ENCODE assay signal across 11 cellular contexts in genomic region chr22:46046299-46046685, GRCh38.
DNase-seq lines count a peak whose midpoint lies in the region; ATAC-seq and TF ChIP-seq lines count a peak whose summit lies in the region.
"Had no signal": no experiment of that assay in that cellular context is flagged by ENCODE, and none has a peak within 500 bp of the region (broad histone marks: within the 10 kb centered on the region; RNA-seq: fewer than 3 reads in every experiment).

No MANE protein-coding gene starts in this region.

- peak overlapping the region in 5 of 7 donors; percentile 1 to 80 (median 23) for H3K4me3 Mint-ChIP-seq in CD8-positive, alpha-beta memory T cell

- H3K27me3 Mint-ChIP-seq in CD8-positive, alpha-beta memory T cell: no peaks in the 10 kb centered on the region

- H3K27me3 ChIP-seq in CD8-positive, alpha-beta memory T cell (ENCODE audit: insufficient read depth, low read length, poor library complexity, severe bottlenecking): no peaks in the 10 kb centered on the region
- no peaks in the 10 kb centered on the region for H3K27me3 ChIP-seq in layer of hippocampus (ENCODE audit: control insufficient read depth, insufficient read depth, low read length)
- no peaks in the 10 kb centered on the region for H3K27me3 ChIP-seq in skeletal muscle satellite cell (ENCODE audit: control insufficient read depth, insufficient read depth, low read length)
- H3K27me3 ChIP-seq in BE2C: no peaks in the 10 kb centered on the region

- no peaks in the 10 kb centered on the region for H3K36me3 ChIP-seq in CD8-positive, alpha-beta memory T cell (ENCODE audit: insufficient read depth, low read length)
- H3K36me3 ChIP-seq in skeletal muscle satellite cell (ENCODE audit: insufficient read depth, low read length) (peaks cover 2% of the 10 kb centered on the region), BE2C (no peaks in the 10 kb centered on the region)

- H3K4me3 ChIP-seq in CD8-positive, alpha-beta memory T cell (ENCODE audit: low read length): no peak overlapping the region
- H3K4me3 ChIP-seq in skeletal muscle satellite cell (ENCODE audit: low read length) (peak overlapping the region; percentile 79), BE2C (ENCODE audit: low read depth, low read length) (no peak overlapping the region)

- POLR2A ChIA-PET in CD8-positive, alpha-beta memory T cell (lab: Charles Lee): no interaction called here

- H3K36me3 Mint-ChIP-seq in CD8-positive, alpha-beta memory T cell: no peaks in the 10 kb centered on the region

- H3K27ac Mint-ChIP-seq in CD8-positive, alpha-beta memory T cell: peak overlapping the region in 5 of 8 donors; percentile 27 to 81 (median 34)

- peak in 1 of 5 donors; percentile 18 for DNase-seq in CD8-positive, alpha-beta memory T cell
- DNase-seq in BE2C (no peak), medulla oblongata (ENCODE audit: extremely low spot score) (no peak)
- DNase-seq: cortex of kidney, NCI-H748 treated with DMSO at 0.1 percent for 48 hours, SW 1271 had no signal

- peak overlapping the region; percentile 93 for H3K9ac ChIP-seq in skeletal muscle satellite cell (ENCODE audit: low read depth, low read length)

- peaks cover 22% of the 10 kb centered on the region for H3K4me1 ChIP-seq in CD8-positive, alpha-beta memory T cell (ENCODE audit: insufficient read depth, low read length)
- H3K4me1 ChIP-seq in skeletal muscle satellite cell (ENCODE audit: control insufficient read depth, insufficient read depth, low read length) (peaks cover 60% of the 10 kb centered on the region), BE2C (peaks cover 14% of the 10 kb centered on the region)

- peaks cover 3 to 34% (median 11%) of the 10 kb centered on the region in 3 donors for H3K4me1 Mint-ChIP-seq in CD8-positive, alpha-beta memory T cell

- no peaks in the 10 kb centered on the region for H3K9me3 Mint-ChIP-seq in CD8-positive, alpha-beta memory T cell

- no peaks in the 10 kb centered on the region for H3K9me3 ChIP-seq in CD8-positive, alpha-beta memory T cell (ENCODE audit: low read length)
- H3K9me3 ChIP-seq in skeletal muscle satellite cell (replicated peaks; ENCODE audit: low read length) (no peaks in the 10 kb centered on the region), BE2C (no peaks in the 10 kb centered on the region)

- peak overlapping the region; percentile 99 for H3K4me2 ChIP-seq in skeletal muscle satellite cell (ENCODE audit: low read length)

- CTCF ChIA-PET in CD8-positive, alpha-beta memory T cell (lab: Charles Lee): interaction anchor here (1.7 kb wide), 1 partner anchor 40 kb away, joined by 8 read pairs; no protein-coding TSS in a partner anchor

- ATAC-seq in HG03378 (IDR thresholded peaks at IDR 0.05; ENCODE audit: unreplicated experiment) (no peak), HG02588 (IDR thresholded peaks at IDR 0.05; ENCODE audit: unreplicated experiment) (no peak)

- no peak overlapping the region for H3K27ac ChIP-seq in CD8-positive, alpha-beta memory T cell (ENCODE audit: low read depth, low read length)
- peak overlapping the region; percentile 94 for H3K27ac ChIP-seq in angular gyrus (ENCODE audit: low read depth, low read length)
- peak overlapping the region; percentile 97 for H3K27ac ChIP-seq in layer of hippocampus (ENCODE audit: low read depth, low read length)

- TF ChIP-seq CTCF in BE2C (IDR thresholded peaks at IDR 0.05; ENCODE audit: low read depth, low read length): no peak
